1 cellular context compared by ENCODE assay signal in genomic region chr1:198158766-198159589, GRCh38.
A peak's percentile ranks its signal among the peaks of the same experiment; 100 is the strongest.
TF ChIP-seq lines count a peak whose summit lies in the region.

No MANE protein-coding gene starts in this region.

TF ChIP-seq in SK-N-SH, 30 proteins besides CTCF, POLR2A, EP300 and RAD21 (continued from another document):
- TF ChIP-seq REST (IDR thresholded peaks at IDR 0.05; ENCODE audit: low read depth, low read length), result no peak; the same call in 1 of the 2 replicates
- TF ChIP-seq USF2 (IDR thresholded peaks at IDR 0.05; ENCODE audit: borderline replicate concordance, low read depth, low read length), result no peak
- TF ChIP-seq POLR2AphosphoS5 (IDR thresholded peaks at IDR 0.05; ENCODE audit: low read depth, low read length), result peak; percentile 92
- TF ChIP-seq FOSL2 (IDR thresholded peaks at IDR 0.05; ENCODE audit: borderline replicate concordance, low read depth), result no peak
- peak; percentile 26; the same call in 1 of the 2 replicates for TF ChIP-seq MXI1 (IDR thresholded peaks at IDR 0.05; ENCODE audit: low read depth, low read length)
- TF ChIP-seq IRF3 (IDR thresholded peaks at IDR 0.05; ENCODE audit: low read depth, low read length), result peak; percentile 20; the same call in 1 of the 2 replicates
- TF ChIP-seq MEF2A (IDR thresholded peaks at IDR 0.05; ENCODE audit: borderline replicate concordance, low read depth), result no peak
- peak; percentile 60 for TF ChIP-seq ELF1 (IDR thresholded peaks at IDR 0.05)
- TF ChIP-seq RFX5 (IDR thresholded peaks at IDR 0.05; ENCODE audit: low read length), result no peak
- peak; percentile 39; the same call in 1 of the 2 replicates for TF ChIP-seq YY1 (IDR thresholded peaks at IDR 0.05; ENCODE audit: low read depth)
- peak; percentile 39; the same call in 1 of the 2 replicates for TF ChIP-seq USF1 (IDR thresholded peaks at IDR 0.05; ENCODE audit: borderline replicate concordance, low read depth)
- TF ChIP-seq NRF1 (IDR thresholded peaks at IDR 0.05; ENCODE audit: low read depth, low read length), result no peak; the same call in 1 of the 2 replicates
- TF ChIP-seq TEAD4 (IDR thresholded peaks at IDR 0.05; ENCODE audit: borderline replicate concordance, insufficient read depth), result no peak
- TF ChIP-seq NFIC (IDR thresholded peaks at IDR 0.05; ENCODE audit: borderline replicate concordance), result no peak
- TF ChIP-seq RXRA (IDR thresholded peaks at IDR 0.05; ENCODE audit: borderline replicate concordance, low read depth), result no peak; the same call in 1 of the 2 replicates
- peak; percentile 75 for TF ChIP-seq GABPA (IDR thresholded peaks at IDR 0.05; ENCODE audit: low read depth)
- peak; percentile 90 for TF ChIP-seq TAF1 (IDR thresholded peaks at IDR 0.05; ENCODE audit: borderline replicate concordance, low read depth, low read length)
- TF ChIP-seq FOXM1 (IDR thresholded peaks at IDR 0.05; ENCODE audit: low read depth), result no peak
- no peak for TF ChIP-seq GATA2 (CRISPR knock-in tag; IDR thresholded peaks at IDR 0.05)
- peak; percentile 54 for TF ChIP-seq CHD2 (IDR thresholded peaks at IDR 0.05; ENCODE audit: low read length, partially characterized antibody)
